In the genomic region with DNA sequence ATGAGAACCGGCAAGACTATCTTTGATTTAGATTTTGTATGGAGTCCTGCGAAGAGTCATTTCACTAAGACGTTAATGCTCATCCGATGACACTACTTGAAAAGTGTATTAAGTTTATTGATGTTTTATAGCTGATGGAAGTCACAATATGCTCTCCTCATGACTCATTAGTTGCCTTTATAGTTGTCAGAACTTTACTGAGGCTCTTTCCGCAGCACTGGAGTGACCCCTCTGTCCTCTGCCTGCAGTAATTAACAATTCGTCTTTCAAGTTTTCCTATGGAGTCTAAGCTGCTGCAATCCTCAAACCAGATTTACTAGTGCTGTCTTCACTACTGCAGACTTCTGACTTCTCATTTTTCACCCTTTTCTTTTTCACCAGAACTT, we compare ENCODE assay signal across 8 cellular contexts. TPM values are rescaled to one million over a fixed set of nuclear protein-coding genes. Genes with fewer than 3 reads are reported as not detected.
DNase-seq lines count a peak whose midpoint lies in the region; ATAC-seq, FAIRE-seq and TF ChIP-seq lines count a peak whose summit lies in the region.

No MANE protein-coding gene starts in this region.

- peaks cover under 1% of the 10 kb centered on the region for H3K36me3 Mint-ChIP-seq in astrocyte (ENCODE audit: low read depth, unreplicated experiment)

- no peaks in the 10 kb centered on the region for H3K27me3 Mint-ChIP-seq in astrocyte (ENCODE audit: low read depth, unreplicated experiment)

- H3K79me2 ChIP-seq in astrocyte (ENCODE audit: insufficient read depth, low read length), result peaks cover 48% of the 10 kb centered on the region

- peak overlapping the region; percentile 97 for H2AFZ ChIP-seq in astrocyte (ENCODE audit: low read depth, low read length)

- H3K27ac ChIP-seq in astrocyte (ENCODE audit: low read depth, low read length), result peak overlapping the region; percentile 100
- peak overlapping the region; percentile 89 to 100 (median 95) for H3K27ac ChIP-seq in tibial nerve

- H3K36me3 ChIP-seq in astrocyte (ENCODE audit: insufficient read depth, low read length) (peaks cover 2% of the 10 kb centered on the region), tibial nerve (peaks cover 0 to 15% (median 0%) of the 10 kb centered on the region in 3 donors)

- H3K9ac ChIP-seq in astrocyte (ENCODE audit: low read length), result peak overlapping the region; percentile 97

- WGBS in tibial nerve, 2 donors, result 2 to 4% methylated on average over 6 of the region's 6 CpGs

- FAIRE-seq in astrocyte (lab: Jason Lieb, UNC), result no peak

- H3K9me3 ChIP-seq in astrocyte (ENCODE audit: insufficient read depth, low read depth, low read length), result no peaks in the 10 kb centered on the region
- no peaks in the 10 kb centered on the region for H3K9me3 ChIP-seq in tibial nerve

- H3K9me3 Mint-ChIP-seq in astrocyte (ENCODE audit: unreplicated experiment), result peaks cover 2% of the 10 kb centered on the region

- peak overlapping the region; percentile 91 for H3K4me3 ChIP-seq in astrocyte (ENCODE audit: insufficient read depth, low read depth, low read length)
- H3K4me3 ChIP-seq in tibial nerve, result peak overlapping the region; percentile 41 to 96 (median 65)

- TF ChIP-seq CTCF in astrocyte (IDR thresholded peaks at IDR 0.05; ENCODE audit: insufficient read depth, low read depth, low read length) (no peak), tibial nerve (IDR thresholded peaks at IDR 0.05) (no peak)

- H4K20me1 ChIP-seq in astrocyte (ENCODE audit: insufficient read depth, low read length), result no peaks in the 10 kb centered on the region

- in situ Hi-C loops in ACHN (cut with HindIII; ENCODE audit: low pct_ligation_motif_present, low pct_unique_long_range_greater_than_20kb, low sequenced_read_pairs), result no loop called here

- H3K4me3 Mint-ChIP-seq in astrocyte (ENCODE audit: unreplicated experiment), result peak overlapping the region; percentile 96

- peaks cover 9% of the 10 kb centered on the region for H3K4me1 Mint-ChIP-seq in astrocyte (ENCODE audit: low read depth, unreplicated experiment)

- peak overlapping the region; percentile 100 for H3K27ac Mint-ChIP-seq in astrocyte (ENCODE audit: unreplicated experiment)

- H3K4me2 ChIP-seq in astrocyte (ENCODE audit: low read length), result peak overlapping the region; percentile 89

- peaks cover 6% of the 10 kb centered on the region for H3K4me1 ChIP-seq in astrocyte (ENCODE audit: insufficient read depth, low read length)
- H3K4me1 ChIP-seq in tibial nerve, result peaks cover 0 to 38% (median 16%) of the 10 kb centered on the region in 4 donors

- ATAC-seq in left lobe of liver, result peak; percentile 13
- no peak for ATAC-seq in GM19351 (IDR thresholded peaks at IDR 0.05; ENCODE audit: unreplicated experiment)

- DNase-seq in ACHN (peak; percentile 22), HT1080 (ENCODE audit: low read depth) (peak; percentile 8), astrocyte (ENCODE audit: low read depth) (peak; percentile 12), left lobe of liver (ENCODE audit: low spot score) (no peak), tibial nerve (ENCODE audit: low spot score in 2 of 2) (no peak), NCI-H526 treated with DMSO at 0.1 percent for 48 hours (lab: John Stamatoyannopoulos, UW) (no peak), SKM-1 treated with dmso at 0.1 percent for 144 hours (lab: John Stamatoyannopoulos, UW; ENCODE audit: unreplicated experiment) (no peak)

- TF ChIP-seq POLR2A in tibial nerve (IDR thresholded peaks at IDR 0.05), result no peak

- H3K27me3 ChIP-seq in astrocyte (ENCODE audit: insufficient read depth, low read length) (no peaks in the 10 kb centered on the region), tibial nerve (no peaks in the 10 kb centered on the region)

- TF ChIP-seq EP300 in tibial nerve (IDR thresholded peaks at IDR 0.05), result no peak

RNA-seq across cellular contexts. Expression of a gene that starts 0.9 kb away (rescaled TPM):
- 40.4 and 43.3 TPM in 2 replicates for total RNA-seq in HT1080 (2014; rRNA removed; shearing (Covaris generic))
- polyA plus RNA-seq in HT1080 (2015; cell fraction: cytosol; rRNA removed), result 35.6 and 42.4 TPM in 2 replicates
- polyA plus RNA-seq in HT1080 (2015; cell fraction: nucleus; rRNA removed), result 39.8 and 44.6 TPM in 2 replicates
- 25.5 and 30.3 TPM in 2 replicates for total RNA-seq in astrocyte
- 13.1 TPM for total RNA-seq in left lobe of liver
- 10 to 100 TPM; 29.2 to 43.1 (median 33.8) TPM for total RNA-seq in tibial nerve

RNA-seq across cellular contexts. Expression of a gene that starts 6.2 kb away (rescaled TPM):
- 20.7 and 21.1 TPM in 2 replicates for total RNA-seq in HT1080 (2014; rRNA removed; shearing (Covaris generic))
- polyA plus RNA-seq in HT1080 (2015; cell fraction: cytosol; rRNA removed), result 28.2 and 29.1 TPM in 2 replicates
- 21.9 and 28.0 TPM in 2 replicates for polyA plus RNA-seq in HT1080 (2015; cell fraction: nucleus; rRNA removed)
- total RNA-seq in astrocyte (11.8 and 12.7 TPM in 2 replicates), left lobe of liver (20.4 TPM), tibial nerve (10 to 100 TPM in 2 of 4 donors, 1 to 10 TPM in 2; 7.2 to 14.6 (median 9.9) TPM)

RNA-seq across cellular contexts. Expression of a gene that starts 32.6 kb away (rescaled TPM):
- 18.3 and 18.5 TPM in 2 replicates for total RNA-seq in HT1080 (2014; rRNA removed; shearing (Covaris generic))
- polyA plus RNA-seq in HT1080 (2015; cell fraction: cytosol; rRNA removed), result 12.7 and 17.8 TPM in 2 replicates
- 78.9 and 86.6 TPM in 2 replicates for polyA plus RNA-seq in HT1080 (2015; cell fraction: nucleus; rRNA removed)
- total RNA-seq in astrocyte, result 28.9 and 31.1 TPM in 2 replicates
- total RNA-seq in left lobe of liver, result 9.9 TPM
- total RNA-seq in tibial nerve, result 10 to 100 TPM; 25.2 to 45.4 (median 29.4) TPM

RNA-seq across cellular contexts. Expression of a gene that starts 48.1 kb away (rescaled TPM):
- 342 and 347 TPM in 2 replicates for total RNA-seq in HT1080 (2014; rRNA removed; shearing (Covaris generic))
- polyA plus RNA-seq in HT1080 (2015; cell fraction: cytosol; rRNA removed), result 354 and 377 TPM in 2 replicates
- 453 and 528 TPM in 2 replicates for polyA plus RNA-seq in HT1080 (2015; cell fraction: nucleus; rRNA removed)
- total RNA-seq in astrocyte, result 187 and 198 TPM in 2 replicates
- total RNA-seq in left lobe of liver, result 37.4 TPM
- 10 to 100 TPM; 49.6 to 90.0 (median 63.5) TPM for total RNA-seq in tibial nerve

Comparison
In these comparisons a context has a peak if more than half of its experiments do, and no peak if none do; other contexts are left out.
1. DNase-seq: peak in ACHN (single experiment), HT1080 (single experiment) and astrocyte (single experiment); none in left lobe of liver (single experiment), tibial nerve (0 of 2), NCI-H526 treated with DMSO at 0.1 percent for 48 hours (single experiment) and SKM-1 treated with dmso at 0.1 percent for 144 hours (single experiment).